In genomic region chr3:188389711-188390346, GRCh38 we compare ENCODE assay signal across 8 cellular contexts.
A peak's percentile ranks its signal among the peaks of the same experiment; 100 is the strongest.
DNase-seq lines count a peak whose midpoint lies in the region; ATAC-seq lines count a peak whose summit lies in the region.

No MANE protein-coding gene starts in this region.

- POLR2A ChIA-PET in activated CD4-positive, alpha-beta T cell treated with anti-CD3 and anti-CD28 coated beads, Interleukin-2, amount 10 ng/mL, durations not matched to agents 7 days and 5 days (lab: Charles Lee) = interaction anchor here (0.5 kb wide), 1 partner anchor 526 kb away, joined by 3 read pairs; no protein-coding TSS in a partner anchor

- peak; percentile 62 for DNase-seq in activated CD4-positive, alpha-beta T cell treated with anti-CD3 and anti-CD28 coated beads, Interleukin-2, amount 10 ng/mL, durations not matched to agents 7 days and 5 days
- DNase-seq in left ventricle myocardium superior (peak; percentile 38), iPS-NIHi11 (ENCODE audit: low spot score) (no peak), SHP77 (lab: John Stamatoyannopoulos, UW) (no peak), foreskin melanocyte (no peak)
- DNase-seq in stimulated activated CD8-positive, alpha-beta memory T cell treated with anti-CD3 and anti-CD28 coated beads, Interleukin-12 subunit alpha, Interleukin-12 subunit beta, amount 100 ng/mL, for 4 hours (ENCODE audit: low read depth) = peak; percentile 2

- H3K4me1 Mint-ChIP-seq in activated CD4-positive, alpha-beta T cell treated with anti-CD3 and anti-CD28 coated beads, Interleukin-2, amount 10 ng/mL, durations not matched to agents 7 days and 5 days = peaks cover 25% of the 10 kb centered on the region

- ATAC-seq in GM19324 (IDR thresholded peaks at IDR 0.05; ENCODE audit: low FRiP score, unreplicated experiment) (peak; percentile 92), HG03039 (IDR thresholded peaks at IDR 0.05; ENCODE audit: unreplicated experiment) (peak; percentile 91), left ventricle myocardium superior (peak; percentile 88)

- no peak overlapping the region for H3K4me3 Mint-ChIP-seq in activated CD4-positive, alpha-beta T cell treated with anti-CD3 and anti-CD28 coated beads, Interleukin-2, amount 10 ng/mL, durations not matched to agents 7 days and 5 days

- no peaks in the 10 kb centered on the region for H3K9me3 Mint-ChIP-seq in activated CD4-positive, alpha-beta T cell treated with anti-CD3 and anti-CD28 coated beads, Interleukin-2, amount 10 ng/mL, durations not matched to agents 7 days and 5 days

- CTCF ChIA-PET in activated CD4-positive, alpha-beta T cell treated with anti-CD3 and anti-CD28 coated beads, Interleukin-2, amount 10 ng/mL, durations not matched to agents 7 days and 5 days (lab: Charles Lee) = interaction anchor here (0.6 to 1.4 kb wide), 3 partner anchors 17 to 649 kb away, joined by 3 to 7 read pairs (median 4); no protein-coding TSS in a partner anchor

- H3K27me3 Mint-ChIP-seq in activated CD4-positive, alpha-beta T cell treated with anti-CD3 and anti-CD28 coated beads, Interleukin-2, amount 10 ng/mL, durations not matched to agents 7 days and 5 days = no peaks in the 10 kb centered on the region

- intact Hi-C loops in left ventricle myocardium superior (cut with micrococcal nuclease) = no loop called here

- H3K36me3 Mint-ChIP-seq in activated CD4-positive, alpha-beta T cell treated with anti-CD3 and anti-CD28 coated beads, Interleukin-2, amount 10 ng/mL, durations not matched to agents 7 days and 5 days (ENCODE audit: low read depth) = peaks cover 7% of the 10 kb centered on the region

- peak overlapping the region; percentile 72 for H3K27ac Mint-ChIP-seq in activated CD4-positive, alpha-beta T cell treated with anti-CD3 and anti-CD28 coated beads, Interleukin-2, amount 10 ng/mL, durations not matched to agents 7 days and 5 days

Comparison
In these comparisons a context has a peak if more than half of its experiments do, and no peak if none do; other contexts are left out.
1. DNase-seq: peak in activated CD4-positive, alpha-beta T cell treated with anti-CD3 and anti-CD28 coated beads, Interleukin-2, amount 10 ng/mL, durations not matched to agents 7 days and 5 days (single experiment), left ventricle myocardium superior (single experiment) and stimulated activated CD8-positive, alpha-beta memory T cell treated with anti-CD3 and anti-CD28 coated beads, Interleukin-12 subunit alpha, Interleukin-12 subunit beta, amount 100 ng/mL, for 4 hours (single experiment); none in iPS-NIHi11 (single experiment), SHP77 (0 of 2) and foreskin melanocyte (single experiment).
2. Peak in every context shown above with its lines, with median percentiles within 50 percentile points of each other: ATAC-seq.